ENCODE assay signal across 13 cellular contexts in genomic region chr18:75249192-75249551, GRCh38. TPM values are rescaled to one million over a fixed set of nuclear protein-coding genes. Genes with fewer than 3 reads are reported as not detected.
A peak's percentile ranks its signal among the peaks of the same experiment; 100 is the strongest.
DNase-seq lines count a peak whose midpoint lies in the region; ATAC-seq and TF ChIP-seq lines count a peak whose summit lies in the region.
"Had no signal": no experiment of that assay in that cellular context is flagged by ENCODE, and none has a peak within 500 bp of the region (broad histone marks: within the 10 kb centered on the region; RNA-seq: fewer than 3 reads in every experiment).

No MANE protein-coding gene starts in this region.

- peaks cover 10% of the 10 kb centered on the region for H3K4me1 ChIP-seq in rectal smooth muscle tissue (ENCODE audit: control insufficient read depth, insufficient read depth, low read length)

- peaks cover 0 to 5% of the 10 kb centered on the region in 2 donors for H3K9me3 Mint-ChIP-seq in natural killer cell
- no peaks in the 10 kb centered on the region for H3K9me3 Mint-ChIP-seq in natural killer cell treated with Interleukin-12 subunit alpha and Interleukin-12 subunit beta and Interleukin-15 and Interleukin-18, amount 100 ng/mL, for 72 hours

- H3K4me3 Mint-ChIP-seq in natural killer cell: no peak overlapping the region
- H3K4me3 Mint-ChIP-seq in natural killer cell treated with Interleukin-12 subunit alpha and Interleukin-12 subunit beta and Interleukin-15 and Interleukin-18, amount 100 ng/mL, for 72 hours: no peak overlapping the region
- H3K4me3 Mint-ChIP-seq: T-helper 17 cell had no signal

- H3K27ac Mint-ChIP-seq in natural killer cell: peak overlapping the region; percentile 92 to 98
- no peak overlapping the region for H3K27ac Mint-ChIP-seq in natural killer cell treated with Interleukin-12 subunit alpha and Interleukin-12 subunit beta and Interleukin-15 and Interleukin-18, amount 100 ng/mL, for 72 hours

- H3K27ac ChIP-seq in coronary artery: peak overlapping the region; percentile 54 to 62
- peak overlapping the region; percentile 72 for H3K27ac ChIP-seq in rectal smooth muscle tissue (ENCODE audit: low read depth, low read length)
- H3K27ac ChIP-seq: KMS-11 had no signal

- DNase-seq in natural killer cell: no peak
- no peak for DNase-seq in natural killer cell treated with Interleukin-12 subunit alpha and Interleukin-12 subunit beta and Interleukin-15 and Interleukin-18, amount 100 ng/mL, for 72 hours (ENCODE audit: low spot score)
- DNase-seq in coronary artery (ENCODE audit: low spot score): no peak
- DNase-seq in HuH-7.5 (ENCODE audit: low spot score): no peak
- DNase-seq: amygdala, GDM1, PC-3, T-helper 17 cell had no signal

- peaks cover 62 to 77% of the 10 kb centered on the region in 2 donors for H3K4me1 Mint-ChIP-seq in natural killer cell
- H3K4me1 Mint-ChIP-seq in natural killer cell treated with Interleukin-12 subunit alpha and Interleukin-12 subunit beta and Interleukin-15 and Interleukin-18, amount 100 ng/mL, for 72 hours (ENCODE audit: low read depth in 2 of 2): peaks cover 54 to 55% of the 10 kb centered on the region in 2 donors

- TF ChIP-seq CTCF in natural killer cell (IDR thresholded peaks at IDR 0.05): no peak
- no peak for TF ChIP-seq CTCF in coronary artery (IDR thresholded peaks at IDR 0.05)

- no peak overlapping the region for H3K4me3 ChIP-seq in coronary artery
- H3K4me3 ChIP-seq in rectal smooth muscle tissue (ENCODE audit: low read length): peak overlapping the region; percentile 5

- H3K36me3 ChIP-seq in rectal smooth muscle tissue (ENCODE audit: control insufficient read depth, insufficient read depth, low read length): no peaks in the 10 kb centered on the region

- H3K9ac ChIP-seq in rectal smooth muscle tissue (ENCODE audit: low read length): no peak overlapping the region
- H3K9ac ChIP-seq: KMS-11 had no signal

- intact Hi-C loops in natural killer cell (cut with micrococcal nuclease): loop anchor here (5.0 kb wide), 1 partner anchor 252 kb away; no protein-coding TSS in a partner anchor

- ATAC-seq in natural killer cell: no peak
- no peak for ATAC-seq in natural killer cell treated with Interleukin-12 subunit alpha and Interleukin-12 subunit beta and Interleukin-15 and Interleukin-18, amount 100 ng/mL, for 72 hours
- no peak for ATAC-seq in GM19395 (IDR thresholded peaks at IDR 0.05; ENCODE audit: unreplicated experiment)
- no peak for ATAC-seq in HG02798 (IDR thresholded peaks at IDR 0.05; ENCODE audit: poor library complexity, unreplicated experiment)
- no peak for ATAC-seq in GM18498 (IDR thresholded peaks at IDR 0.05; ENCODE audit: unreplicated experiment)
- ATAC-seq: PC-3, T-helper 17 cell had no signal

- no peaks in the 10 kb centered on the region for H3K36me3 Mint-ChIP-seq in natural killer cell
- H3K36me3 Mint-ChIP-seq in natural killer cell treated with Interleukin-12 subunit alpha and Interleukin-12 subunit beta and Interleukin-15 and Interleukin-18, amount 100 ng/mL, for 72 hours: no peaks in the 10 kb centered on the region

- no peaks in the 10 kb centered on the region for H3K27me3 Mint-ChIP-seq in natural killer cell (ENCODE audit: low read depth in 2 of 2)
- no peaks in the 10 kb centered on the region for H3K27me3 Mint-ChIP-seq in natural killer cell treated with Interleukin-12 subunit alpha and Interleukin-12 subunit beta and Interleukin-15 and Interleukin-18, amount 100 ng/mL, for 72 hours
- H3K27me3 Mint-ChIP-seq: T-helper 17 cell had no signal

- no peaks in the 10 kb centered on the region for H3K27me3 ChIP-seq in rectal smooth muscle tissue (ENCODE audit: control insufficient read depth, insufficient read depth, low read length)

RNA-seq across cellular contexts. Expression of gene TSHZ1, which starts 38.6 kb away (rescaled TPM):
- 10 to 100 TPM; 44.3 to 51.6 (median 44.8) TPM for total RNA-seq in natural killer cell
- total RNA-seq in natural killer cell treated with Interleukin-12 subunit alpha and Interleukin-12 subunit beta and Interleukin-15 and Interleukin-18, amount 100 ng/mL, for 72 hours: 10 to 100 TPM; 19.8 to 21.0 TPM

RNA-seq across cellular contexts. Expression of gene PTGR3, which starts 40.2 kb away (rescaled TPM):
- 10 to 100 TPM; 27.4 to 29.4 (median 28.5) TPM for total RNA-seq in natural killer cell
- total RNA-seq in natural killer cell treated with Interleukin-12 subunit alpha and Interleukin-12 subunit beta and Interleukin-15 and Interleukin-18, amount 100 ng/mL, for 72 hours: 10 to 100 TPM; 20.0 to 23.0 TPM

Comparison
In these comparisons a context has a peak if more than half of its experiments do, and no peak if none do; other contexts are left out.
1. H3K27ac Mint-ChIP-seq: peak in natural killer cell (2 of 2); none in natural killer cell treated with Interleukin-12 subunit alpha and Interleukin-12 subunit beta and Interleukin-15 and Interleukin-18, amount 100 ng/mL, for 72 hours (0 of 2).